18 cellular contexts compared by ENCODE assay signal in genomic region chr4:39505581-39505980, GRCh38.
"Had no signal": no experiment of that assay in that cellular context is flagged by ENCODE, and none has a peak within 500 bp of the region (broad histone marks: within the 10 kb centered on the region; RNA-seq: fewer than 3 reads in every experiment).

No MANE protein-coding gene starts in this region.

- ATAC-seq: activated CD8-positive, alpha-beta T cell treated with anti-CD3 and anti-CD28 coated beads, Interleukin-2, amount 10 ng/mL, durations not matched to agents 7 days and 5 days; stimulated activated memory B cell treated with anti-CD40 and anti-IgM and Interleukin-4, amounts not matched to agents 10 μg/mL and 1 μg/mL and 100 μg/mL, for 72 hours; WTC11 had no signal

- H3K27ac Mint-ChIP-seq: activated CD8-positive, alpha-beta T cell treated with anti-CD3 and anti-CD28 coated beads, Interleukin-2, amount 10 ng/mL, durations not matched to agents 7 days and 5 days; activated T-helper 1 cell treated with anti-CD3 and anti-CD28 coated beads, Interleukin-12 subunit alpha, Interleukin-12 subunit beta, Interleukin-2, Interleukin-4 antibody, amounts not matched to agents 30 ng/mL and 10 ng/mL and 1 ng/mL, durations not matched to agents 14 hours and 24 hours and 36 hours; stimulated activated memory B cell treated with anti-CD40 and anti-IgM and Interleukin-4, amounts not matched to agents 10 μg/mL and 1 μg/mL and 100 μg/mL, for 72 hours; WTC11 had no signal

- FAIRE-seq: keratinocyte, small intestine had no signal

- H3K27me3 Mint-ChIP-seq: stimulated activated memory B cell treated with anti-CD40 and anti-IgM and Interleukin-4, amounts not matched to agents 10 μg/mL and 1 μg/mL and 100 μg/mL, for 72 hours had no signal

- DNase-seq: activated CD4-positive, alpha-beta T cell treated with anti-CD3 and anti-CD28 coated beads for 48 hours; activated CD8-positive, alpha-beta memory T cell treated with anti-CD3 and anti-CD28 coated beads, Interleukin-2, amount 50 U/mL, for 48 hours; activated CD8-positive, alpha-beta T cell treated with anti-CD3 and anti-CD28 coated beads, Interleukin-2, amount 10 ng/mL, durations not matched to agents 7 days and 5 days; activated naive CD4-positive, alpha-beta T cell treated with anti-CD3 and anti-CD28 coated beads, Interleukin-2, amount 50 U/mL, for 16 hours; amygdala; brain microvascular endothelial cell; dorsolateral prefrontal cortex; foreskin melanocyte; small intestine; tibial artery had no signal

- H3K4me3 Mint-ChIP-seq: activated CD8-positive, alpha-beta T cell treated with anti-CD3 and anti-CD28 coated beads, Interleukin-2, amount 10 ng/mL, durations not matched to agents 7 days and 5 days; activated T-helper 1 cell treated with anti-CD3 and anti-CD28 coated beads, Interleukin-12 subunit alpha, Interleukin-12 subunit beta, Interleukin-2, Interleukin-4 antibody, amounts not matched to agents 30 ng/mL and 10 ng/mL and 1 ng/mL, durations not matched to agents 14 hours and 24 hours and 36 hours; neural crest cell; stimulated activated memory B cell treated with anti-CD40 and anti-IgM and Interleukin-4, amounts not matched to agents 10 μg/mL and 1 μg/mL and 100 μg/mL, for 72 hours; WTC11 had no signal

- H3K4me3 ChIP-seq: dorsolateral prefrontal cortex, esophagus muscularis mucosa, right atrium auricular region, tibial artery, vagina had no signal

- H3K9me3 ChIP-seq: esophagus muscularis mucosa, right atrium auricular region, tibial artery, vagina had no signal

- H3K4me1 Mint-ChIP-seq: neural crest cell; stimulated activated memory B cell treated with anti-CD40 and anti-IgM and Interleukin-4, amounts not matched to agents 10 μg/mL and 1 μg/mL and 100 μg/mL, for 72 hours; WTC11 had no signal

- H3K27ac ChIP-seq: brain microvascular endothelial cell, dorsolateral prefrontal cortex, esophagus muscularis mucosa, right atrium auricular region, tibial artery, vagina had no signal

- H3K27me3 ChIP-seq: brain microvascular endothelial cell, dorsolateral prefrontal cortex, esophagus muscularis mucosa, right atrium auricular region, tibial artery, vagina had no signal

- H3K4me1 ChIP-seq: esophagus muscularis mucosa, vagina had no signal

- H3K9me3 Mint-ChIP-seq: activated T-helper 1 cell treated with anti-CD3 and anti-CD28 coated beads, Interleukin-12 subunit alpha, Interleukin-12 subunit beta, Interleukin-2, Interleukin-4 antibody, amounts not matched to agents 30 ng/mL and 10 ng/mL and 1 ng/mL, durations not matched to agents 14 hours and 24 hours and 36 hours; neural crest cell; stimulated activated memory B cell treated with anti-CD40 and anti-IgM and Interleukin-4, amounts not matched to agents 10 μg/mL and 1 μg/mL and 100 μg/mL, for 72 hours; WTC11 had no signal
